In genomic region chr3:190345027-190345821, GRCh38 we compare ENCODE assay signal across 1 cellular context.
TF ChIP-seq lines count a peak whose summit lies in the region.

No MANE protein-coding gene starts in this region.

TF ChIP-seq in HepG2, 621 proteins besides CTCF, POLR2A, EP300 and RAD21 (continues in another document):
- TF ChIP-seq ZBTB8A (CRISPR knock-in tag; IDR thresholded peaks at IDR 0.05; ENCODE audit: borderline replicate concordance, low read depth) (no peak), RORA (CRISPR knock-in tag; IDR thresholded peaks at IDR 0.05) (no peak), FOXP1 (IDR thresholded peaks at IDR 0.05) (peak; percentile 66), FOXP1 (CRISPR knock-in tag; IDR thresholded peaks at IDR 0.05) (peak; percentile 39; the same call in 1 of the 2 replicates), ATF7 (IDR thresholded peaks at IDR 0.05) (peak; percentile 44; the same call in 1 of the 2 replicates), ATF7 (CRISPR knock-in tag; IDR thresholded peaks at IDR 0.05) (no peak), SP4 (CRISPR knock-in tag; IDR thresholded peaks at IDR 0.05) (no peak), ZSCAN12 (CRISPR knock-in tag; IDR thresholded peaks at IDR 0.05) (no peak), DPF2 (CRISPR knock-in tag; IDR thresholded peaks at IDR 0.05; ENCODE audit: borderline replicate concordance, low read depth) (0 out of 2 replicates have a peak, but pooled peaks have one; percentile 42), HNRNPL (IDR thresholded peaks at IDR 0.05; ENCODE audit: low read depth, low read length) (no peak), ZNF451 (CRISPR knock-in tag; IDR thresholded peaks at IDR 0.05) (no peak), SNRNP70 (IDR thresholded peaks at IDR 0.05; ENCODE audit: low read depth, low read length) (no peak), ZNF687 (CRISPR knock-in tag; IDR thresholded peaks at IDR 0.05) (no peak), ZNF496 (CRISPR knock-in tag; IDR thresholded peaks at IDR 0.05; ENCODE audit: insufficient replicate concordance) (no peak), RBM22 (optimal IDR thresholded peaks at IDR 0.05; ENCODE audit: low read length) (no peak), ZNF335 (CRISPR knock-in tag; IDR thresholded peaks at IDR 0.05) (no peak), CENPX (CRISPR knock-in tag; IDR thresholded peaks at IDR 0.05) (no peak), ZNF224 (CRISPR knock-in tag; IDR thresholded peaks at IDR 0.05) (no peak), NR0B2 (CRISPR knock-in tag; IDR thresholded peaks at IDR 0.05) (no peak), ZNF7 (CRISPR knock-in tag; IDR thresholded peaks at IDR 0.05) (no peak), PHF5A (CRISPR knock-in tag; IDR thresholded peaks at IDR 0.05; ENCODE audit: low read depth, unreplicated experiment) (peak; percentile 20), HOXA9 (CRISPR knock-in tag; IDR thresholded peaks at IDR 0.05; ENCODE audit: borderline replicate concordance) (no peak), RFX1 (IDR thresholded peaks at IDR 0.05) (peak; percentile 54; the same call in 1 of the 2 replicates), TAF15 (IDR thresholded peaks at IDR 0.05; ENCODE audit: low read depth, low read length, poor library complexity, severe bottlenecking) (no peak), HOMEZ (CRISPR knock-in tag; IDR thresholded peaks at IDR 0.05; ENCODE audit: low read depth) (peak; percentile 59), ZNF274 (CRISPR knock-in tag; IDR thresholded peaks at IDR 0.05) (no peak), CCDC6 (CRISPR knock-in tag; IDR thresholded peaks at IDR 0.05) (no peak), ZNF17 (CRISPR knock-in tag; IDR thresholded peaks at IDR 0.05) (no peak), ZNF609 (CRISPR knock-in tag; IDR thresholded peaks at IDR 0.05; ENCODE audit: borderline replicate concordance) (0 out of 2 replicates have a peak, but pooled peaks have one; percentile 32), HNF4A (CRISPR knock-in tag; IDR thresholded peaks at IDR 0.05) (peak; percentile 52), RXRB (CRISPR knock-in tag; IDR thresholded peaks at IDR 0.05; ENCODE audit: borderline replicate concordance) (no peak), BCL3 (CRISPR knock-in tag; IDR thresholded peaks at IDR 0.05) (no peak), SP5 (CRISPR knock-in tag; IDR thresholded peaks at IDR 0.05; ENCODE audit: borderline replicate concordance, low read depth) (peak; percentile 92)
- TF ChIP-seq, protein P1, sequence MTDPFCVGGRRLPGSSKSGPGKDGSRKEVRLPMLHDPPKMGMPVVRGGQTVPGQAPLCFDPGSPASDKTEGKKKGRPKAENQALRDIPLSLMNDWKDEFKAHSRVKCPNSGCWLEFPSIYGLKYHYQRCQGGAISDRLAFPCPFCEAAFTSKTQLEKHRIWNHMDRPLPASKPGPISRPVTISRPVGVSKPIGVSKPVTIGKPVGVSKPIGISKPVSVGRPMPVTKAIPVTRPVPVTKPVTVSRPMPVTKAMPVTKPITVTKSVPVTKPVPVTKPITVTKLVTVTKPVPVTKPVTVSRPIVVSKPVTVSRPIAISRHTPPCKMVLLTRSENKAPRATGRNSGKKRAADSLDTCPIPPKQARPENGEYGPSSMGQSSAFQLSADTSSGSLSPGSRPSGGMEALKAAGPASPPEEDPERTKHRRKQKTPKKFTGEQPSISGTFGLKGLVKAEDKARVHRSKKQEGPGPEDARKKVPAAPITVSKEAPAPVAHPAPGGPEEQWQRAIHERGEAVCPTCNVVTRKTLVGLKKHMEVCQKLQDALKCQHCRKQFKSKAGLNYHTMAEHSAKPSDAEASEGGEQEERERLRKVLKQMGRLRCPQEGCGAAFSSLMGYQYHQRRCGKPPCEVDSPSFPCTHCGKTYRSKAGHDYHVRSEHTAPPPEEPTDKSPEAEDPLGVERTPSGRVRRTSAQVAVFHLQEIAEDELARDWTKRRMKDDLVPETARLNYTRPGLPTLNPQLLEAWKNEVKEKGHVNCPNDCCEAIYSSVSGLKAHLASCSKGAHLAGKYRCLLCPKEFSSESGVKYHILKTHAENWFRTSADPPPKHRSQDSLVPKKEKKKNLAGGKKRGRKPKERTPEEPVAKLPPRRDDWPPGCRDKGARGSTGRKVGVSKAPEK (CRISPR knock-in tag; IDR thresholded peaks at IDR 0.05; ENCODE audit: borderline replicate concordance) = no peak
- TF ChIP-seq, protein P2, sequence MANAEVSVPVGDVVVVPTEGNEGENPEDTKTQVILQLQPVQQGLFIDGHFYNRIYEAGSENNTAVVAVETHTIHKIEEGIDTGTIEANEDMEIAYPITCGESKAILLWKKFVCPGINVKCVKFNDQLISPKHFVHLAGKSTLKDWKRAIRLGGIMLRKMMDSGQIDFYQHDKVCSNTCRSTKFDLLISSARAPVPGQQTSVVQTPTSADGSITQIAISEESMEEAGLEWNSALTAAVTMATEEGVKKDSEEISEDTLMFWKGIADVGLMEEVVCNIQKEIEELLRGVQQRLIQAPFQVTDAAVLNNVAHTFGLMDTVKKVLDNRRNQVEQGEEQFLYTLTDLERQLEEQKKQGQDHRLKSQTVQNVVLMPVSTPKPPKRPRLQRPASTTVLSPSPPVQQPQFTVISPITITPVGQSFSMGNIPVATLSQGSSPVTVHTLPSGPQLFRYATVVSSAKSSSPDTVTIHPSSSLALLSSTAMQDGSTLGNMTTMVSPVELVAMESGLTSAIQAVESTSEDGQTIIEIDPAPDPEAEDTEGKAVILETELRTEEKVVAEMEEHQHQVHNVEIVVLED (CRISPR knock-in tag; IDR thresholded peaks at IDR 0.05; ENCODE audit: borderline replicate concordance) = no peak
- TF ChIP-seq, protein P3, sequence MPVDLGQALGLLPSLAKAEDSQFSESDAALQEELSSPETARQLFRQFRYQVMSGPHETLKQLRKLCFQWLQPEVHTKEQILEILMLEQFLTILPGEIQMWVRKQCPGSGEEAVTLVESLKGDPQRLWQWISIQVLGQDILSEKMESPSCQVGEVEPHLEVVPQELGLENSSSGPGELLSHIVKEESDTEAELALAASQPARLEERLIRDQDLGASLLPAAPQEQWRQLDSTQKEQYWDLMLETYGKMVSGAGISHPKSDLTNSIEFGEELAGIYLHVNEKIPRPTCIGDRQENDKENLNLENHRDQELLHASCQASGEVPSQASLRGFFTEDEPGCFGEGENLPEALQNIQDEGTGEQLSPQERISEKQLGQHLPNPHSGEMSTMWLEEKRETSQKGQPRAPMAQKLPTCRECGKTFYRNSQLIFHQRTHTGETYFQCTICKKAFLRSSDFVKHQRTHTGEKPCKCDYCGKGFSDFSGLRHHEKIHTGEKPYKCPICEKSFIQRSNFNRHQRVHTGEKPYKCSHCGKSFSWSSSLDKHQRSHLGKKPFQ (CRISPR knock-in tag; IDR thresholded peaks at IDR 0.05; ENCODE audit: insufficient replicate concordance) = no peak
- TF ChIP-seq, protein P4, sequence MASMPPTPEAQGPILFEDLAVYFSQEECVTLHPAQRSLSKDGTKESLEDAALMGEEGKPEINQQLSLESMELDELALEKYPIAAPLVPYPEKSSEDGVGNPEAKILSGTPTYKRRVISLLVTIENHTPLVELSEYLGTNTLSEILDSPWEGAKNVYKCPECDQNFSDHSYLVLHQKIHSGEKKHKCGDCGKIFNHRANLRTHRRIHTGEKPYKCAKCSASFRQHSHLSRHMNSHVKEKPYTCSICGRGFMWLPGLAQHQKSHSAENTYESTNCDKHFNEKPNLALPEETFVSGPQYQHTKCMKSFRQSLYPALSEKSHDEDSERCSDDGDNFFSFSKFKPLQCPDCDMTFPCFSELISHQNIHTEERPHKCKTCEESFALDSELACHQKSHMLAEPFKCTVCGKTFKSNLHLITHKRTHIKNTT (CRISPR knock-in tag; IDR thresholded peaks at IDR 0.05) = no peak
- TF ChIP-seq, protein P5, sequence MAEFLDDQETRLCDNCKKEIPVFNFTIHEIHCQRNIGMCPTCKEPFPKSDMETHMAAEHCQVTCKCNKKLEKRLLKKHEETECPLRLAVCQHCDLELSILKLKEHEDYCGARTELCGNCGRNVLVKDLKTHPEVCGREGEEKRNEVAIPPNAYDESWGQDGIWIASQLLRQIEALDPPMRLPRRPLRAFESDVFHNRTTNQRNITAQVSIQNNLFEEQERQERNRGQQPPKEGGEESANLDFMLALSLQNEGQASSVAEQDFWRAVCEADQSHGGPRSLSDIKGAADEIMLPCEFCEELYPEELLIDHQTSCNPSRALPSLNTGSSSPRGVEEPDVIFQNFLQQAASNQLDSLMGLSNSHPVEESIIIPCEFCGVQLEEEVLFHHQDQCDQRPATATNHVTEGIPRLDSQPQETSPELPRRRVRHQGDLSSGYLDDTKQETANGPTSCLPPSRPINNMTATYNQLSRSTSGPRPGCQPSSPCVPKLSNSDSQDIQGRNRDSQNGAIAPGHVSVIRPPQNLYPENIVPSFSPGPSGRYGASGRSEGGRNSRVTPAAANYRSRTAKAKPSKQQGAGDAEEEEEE (CRISPR knock-in tag; IDR thresholded peaks at IDR 0.05; ENCODE audit: borderline replicate concordance) = no peak
- TF ChIP-seq, protein P6, sequence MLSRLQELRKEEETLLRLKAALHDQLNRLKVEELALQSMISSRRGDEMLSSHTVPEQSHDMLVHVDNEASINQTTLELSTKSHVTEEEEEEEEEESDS (CRISPR knock-in tag; IDR thresholded peaks at IDR 0.05; ENCODE audit: borderline replicate concordance) = no peak
